ENCODE assay signal across 1 cellular context in genomic region chr6:13688692-13689196, GRCh38.
TF ChIP-seq lines count a peak whose summit lies in the region.

No MANE protein-coding gene starts in this region.

TF ChIP-seq in K562, 482 proteins besides CTCF, POLR2A, EP300 and RAD21 (continued from another document and continues in another):
- TF ChIP-seq HNRNPH1 (optimal IDR thresholded peaks at IDR 0.05; ENCODE audit: low read depth, low read length) (no peak), FUS (optimal IDR thresholded peaks at IDR 0.05; ENCODE audit: low read depth, low read length) (no peak), ZBTB17 (CRISPR knock-in tag; IDR thresholded peaks at IDR 0.05) (no peak), GATAD2B (IDR thresholded peaks at IDR 0.05; ENCODE audit: borderline replicate concordance) (no peak), HMG20B (CRISPR knock-in tag; IDR thresholded peaks at IDR 0.05) (no peak), CEBPG (CRISPR knock-in tag; IDR thresholded peaks at IDR 0.05) (no peak), CEBPG (tag; conservative IDR thresholded peaks at IDR 0.05 in 1 of 2, IDR thresholded peaks at IDR 0.05 in 1 of 2) (no peak), RBM25 (IDR thresholded peaks at IDR 0.05; ENCODE audit: low read depth, low read length, severe bottlenecking) (no peak), ZNF695 (CRISPR knock-in tag; IDR thresholded peaks at IDR 0.05) (no peak), ZNF507 (tag; conservative IDR thresholded peaks at IDR 0.05) (no peak), ELK3 (CRISPR knock-in tag; IDR thresholded peaks at IDR 0.05) (no peak), ZNF609 (CRISPR knock-in tag; IDR thresholded peaks at IDR 0.05; ENCODE audit: borderline replicate concordance) (no peak), FOXJ2 (tag; IDR thresholded peaks at IDR 0.05) (no peak), GTF3C2 (IDR thresholded peaks at IDR 0.05; ENCODE audit: borderline replicate concordance, extremely low read depth, insufficient read length) (peak; percentile 69), BRCA1 (IDR thresholded peaks at IDR 0.05) (no peak), BRCA1 (CRISPR knock-in tag; IDR thresholded peaks at IDR 0.05) (no peak), ATF6 (CRISPR knock-in tag; IDR thresholded peaks at IDR 0.05) (no peak; the same call in 1 of the 2 replicates), ZNF143 (CRISPR knock-in tag; IDR thresholded peaks at IDR 0.05) (no peak), MAFF (IDR thresholded peaks at IDR 0.05; ENCODE audit: low read length) (no peak), ZC3H8 (IDR thresholded peaks at IDR 0.05) (no peak), FOXJ3 (CRISPR knock-in tag; IDR thresholded peaks at IDR 0.05) (no peak), CBFB (CRISPR knock-in tag; IDR thresholded peaks at IDR 0.05) (no peak), ARID3A (IDR thresholded peaks at IDR 0.05; ENCODE audit: borderline replicate concordance, low read depth, low read length) (no peak), ZNF583 (CRISPR knock-in tag; IDR thresholded peaks at IDR 0.05) (no peak), ZBTB1 (CRISPR knock-in tag; IDR thresholded peaks at IDR 0.05; ENCODE audit: borderline replicate concordance, low read depth) (no peak), CCNT2 (IDR thresholded peaks at IDR 0.05; ENCODE audit: borderline replicate concordance, extremely low read depth, insufficient read length, low read depth, low read length) (no peak), MLX (CRISPR knock-in tag; conservative IDR thresholded peaks at IDR 0.05) (no peak), KLF1 (tag; IDR thresholded peaks at IDR 0.05) (no peak)
- TF ChIP-seq, protein P1, sequence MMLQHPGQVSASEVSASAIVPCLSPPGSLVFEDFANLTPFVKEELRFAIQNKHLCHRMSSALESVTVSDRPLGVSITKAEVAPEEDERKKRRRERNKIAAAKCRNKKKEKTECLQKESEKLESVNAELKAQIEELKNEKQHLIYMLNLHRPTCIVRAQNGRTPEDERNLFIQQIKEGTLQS (IDR thresholded peaks at IDR 0.05) = peak; percentile 89
- TF ChIP-seq, protein P1 (CRISPR knock-in tag; conservative IDR thresholded peaks at IDR 0.05) = no peak; the same call in 1 of the 2 replicates
- TF ChIP-seq, protein P2, sequence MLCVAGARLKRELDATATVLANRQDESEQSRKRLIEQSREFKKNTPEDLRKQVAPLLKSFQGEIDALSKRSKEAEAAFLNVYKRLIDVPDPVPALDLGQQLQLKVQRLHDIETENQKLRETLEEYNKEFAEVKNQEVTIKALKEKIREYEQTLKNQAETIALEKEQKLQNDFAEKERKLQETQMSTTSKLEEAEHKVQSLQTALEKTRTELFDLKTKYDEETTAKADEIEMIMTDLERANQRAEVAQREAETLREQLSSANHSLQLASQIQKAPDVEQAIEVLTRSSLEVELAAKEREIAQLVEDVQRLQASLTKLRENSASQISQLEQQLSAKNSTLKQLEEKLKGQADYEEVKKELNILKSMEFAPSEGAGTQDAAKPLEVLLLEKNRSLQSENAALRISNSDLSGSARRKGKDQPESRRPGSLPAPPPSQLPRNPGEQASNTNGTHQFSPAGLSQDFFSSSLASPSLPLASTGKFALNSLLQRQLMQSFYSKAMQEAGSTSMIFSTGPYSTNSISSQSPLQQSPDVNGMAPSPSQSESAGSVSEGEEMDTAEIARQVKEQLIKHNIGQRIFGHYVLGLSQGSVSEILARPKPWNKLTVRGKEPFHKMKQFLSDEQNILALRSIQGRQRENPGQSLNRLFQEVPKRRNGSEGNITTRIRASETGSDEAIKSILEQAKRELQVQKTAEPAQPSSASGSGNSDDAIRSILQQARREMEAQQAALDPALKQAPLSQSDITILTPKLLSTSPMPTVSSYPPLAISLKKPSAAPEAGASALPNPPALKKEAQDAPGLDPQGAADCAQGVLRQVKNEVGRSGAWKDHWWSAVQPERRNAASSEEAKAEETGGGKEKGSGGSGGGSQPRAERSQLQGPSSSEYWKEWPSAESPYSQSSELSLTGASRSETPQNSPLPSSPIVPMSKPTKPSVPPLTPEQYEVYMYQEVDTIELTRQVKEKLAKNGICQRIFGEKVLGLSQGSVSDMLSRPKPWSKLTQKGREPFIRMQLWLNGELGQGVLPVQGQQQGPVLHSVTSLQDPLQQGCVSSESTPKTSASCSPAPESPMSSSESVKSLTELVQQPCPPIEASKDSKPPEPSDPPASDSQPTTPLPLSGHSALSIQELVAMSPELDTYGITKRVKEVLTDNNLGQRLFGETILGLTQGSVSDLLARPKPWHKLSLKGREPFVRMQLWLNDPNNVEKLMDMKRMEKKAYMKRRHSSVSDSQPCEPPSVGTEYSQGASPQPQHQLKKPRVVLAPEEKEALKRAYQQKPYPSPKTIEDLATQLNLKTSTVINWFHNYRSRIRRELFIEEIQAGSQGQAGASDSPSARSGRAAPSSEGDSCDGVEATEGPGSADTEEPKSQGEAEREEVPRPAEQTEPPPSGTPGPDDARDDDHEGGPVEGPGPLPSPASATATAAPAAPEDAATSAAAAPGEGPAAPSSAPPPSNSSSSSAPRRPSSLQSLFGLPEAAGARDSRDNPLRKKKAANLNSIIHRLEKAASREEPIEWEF (CRISPR knock-in tag; IDR thresholded peaks at IDR 0.05) = no peak
- TF ChIP-seq, protein P3, sequence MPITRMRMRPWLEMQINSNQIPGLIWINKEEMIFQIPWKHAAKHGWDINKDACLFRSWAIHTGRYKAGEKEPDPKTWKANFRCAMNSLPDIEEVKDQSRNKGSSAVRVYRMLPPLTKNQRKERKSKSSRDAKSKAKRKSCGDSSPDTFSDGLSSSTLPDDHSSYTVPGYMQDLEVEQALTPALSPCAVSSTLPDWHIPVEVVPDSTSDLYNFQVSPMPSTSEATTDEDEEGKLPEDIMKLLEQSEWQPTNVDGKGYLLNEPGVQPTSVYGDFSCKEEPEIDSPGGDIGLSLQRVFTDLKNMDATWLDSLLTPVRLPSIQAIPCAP (CRISPR knock-in tag; IDR thresholded peaks at IDR 0.05; ENCODE audit: borderline replicate concordance) = no peak
- TF ChIP-seq, protein P4, sequence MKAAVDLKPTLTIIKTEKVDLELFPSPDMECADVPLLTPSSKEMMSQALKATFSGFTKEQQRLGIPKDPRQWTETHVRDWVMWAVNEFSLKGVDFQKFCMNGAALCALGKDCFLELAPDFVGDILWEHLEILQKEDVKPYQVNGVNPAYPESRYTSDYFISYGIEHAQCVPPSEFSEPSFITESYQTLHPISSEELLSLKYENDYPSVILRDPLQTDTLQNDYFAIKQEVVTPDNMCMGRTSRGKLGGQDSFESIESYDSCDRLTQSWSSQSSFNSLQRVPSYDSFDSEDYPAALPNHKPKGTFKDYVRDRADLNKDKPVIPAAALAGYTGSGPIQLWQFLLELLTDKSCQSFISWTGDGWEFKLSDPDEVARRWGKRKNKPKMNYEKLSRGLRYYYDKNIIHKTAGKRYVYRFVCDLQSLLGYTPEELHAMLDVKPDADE (conservative IDR thresholded peaks at IDR 0.05; ENCODE audit: control insufficient read depth, low read depth, low read length) = no peak
